In the genomic region with DNA sequence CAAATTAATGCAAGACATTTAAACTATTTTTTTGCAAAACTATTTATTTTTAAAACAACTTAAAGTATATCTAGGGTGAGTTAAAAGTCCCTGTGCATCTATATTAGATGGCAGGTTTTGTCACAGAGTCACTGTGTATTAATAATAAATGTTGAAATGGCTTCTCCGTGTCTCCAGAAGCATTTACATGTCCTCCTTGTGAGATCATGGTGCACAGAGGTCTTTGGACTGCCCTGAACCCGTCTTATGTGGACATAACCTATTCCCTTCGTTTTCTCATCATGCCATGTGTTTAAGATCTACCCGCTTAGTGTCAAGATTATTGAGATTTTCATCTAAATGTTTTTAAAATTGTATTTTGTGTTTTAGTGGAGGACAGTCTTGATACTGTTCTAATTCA, we compare ENCODE assay signal across 18 cellular contexts. TPM values are rescaled to one million over a fixed set of nuclear protein-coding genes. Genes with fewer than 3 reads are reported as not detected.
A peak's percentile ranks its signal among the peaks of the same experiment; 100 is the strongest.
DNase-seq lines count a peak whose midpoint lies in the region; ATAC-seq and TF ChIP-seq lines count a peak whose summit lies in the region.
"Had no signal": no experiment of that assay in that cellular context is flagged by ENCODE, and none has a peak within 500 bp of the region (broad histone marks: within the 10 kb centered on the region; RNA-seq: fewer than 3 reads in every experiment).

No MANE protein-coding gene starts in this region.

- in situ Hi-C loops in Panc1 (cut with HindIII; ENCODE audit: low pct_unique_long_range_greater_than_20kb, low sequenced_read_pairs): no loop called here

- no peaks in the 10 kb centered on the region for H3K27me3 Mint-ChIP-seq in CD8-positive, alpha-beta memory T cell
- H3K27me3 Mint-ChIP-seq: B cell; CD4-positive, alpha-beta T cell had no signal

- H3K4me1 ChIP-seq in BLaER1 (peaks cover 16% of the 10 kb centered on the region), Panc1 (ENCODE audit: control insufficient read depth, insufficient read depth, low read length) (peaks cover 1% of the 10 kb centered on the region; the same call in 1 of the 2 replicates), osteoblast (ENCODE audit: insufficient read depth, low read length) (peaks cover 34% of the 10 kb centered on the region)
- no peaks in the 10 kb centered on the region for H3K4me1 ChIP-seq in CD8-positive, alpha-beta memory T cell (ENCODE audit: insufficient read depth, low read length)

- TF ChIP-seq CTCF in Panc1 (IDR thresholded peaks at IDR 0.05) (no peak), osteoblast (IDR thresholded peaks at IDR 0.05; ENCODE audit: extremely low read depth, low read depth, low read length) (no peak)

- H3K79me2 ChIP-seq in osteoblast (ENCODE audit: insufficient read depth, low read length): peaks cover 73% of the 10 kb centered on the region

- H3K9me3 Mint-ChIP-seq in CD8-positive, alpha-beta memory T cell: peaks cover 0 to 3% (median 0%) of the 10 kb centered on the region in 5 donors
- H3K9me3 Mint-ChIP-seq: CD4-positive, alpha-beta T cell; GM23338 had no signal

- POLR2A ChIA-PET in Panc1 (lab: Charles Lee): no interaction called here
- POLR2A ChIA-PET in CD8-positive, alpha-beta memory T cell (lab: Charles Lee): no interaction called here

- H3K36me3 Mint-ChIP-seq in CD8-positive, alpha-beta memory T cell: peaks cover 0 to 4% (median 0%) of the 10 kb centered on the region in 3 donors

- CTCF ChIA-PET in Panc1 (lab: Charles Lee): no interaction called here
- CTCF ChIA-PET in CD8-positive, alpha-beta memory T cell (lab: Charles Lee): no interaction called here

- H3K27me3 ChIP-seq in BLaER1 (no peaks in the 10 kb centered on the region), Panc1 (ENCODE audit: control insufficient read depth, insufficient read depth, low read length) (no peaks in the 10 kb centered on the region), osteoblast (ENCODE audit: insufficient read depth, low read length) (no peaks in the 10 kb centered on the region)
- H3K27me3 ChIP-seq in CD8-positive, alpha-beta memory T cell (ENCODE audit: insufficient read depth, low read length, poor library complexity, severe bottlenecking): no peaks in the 10 kb centered on the region

- ATAC-seq in Panc1 (no peak), HG02885 (IDR thresholded peaks at IDR 0.05; ENCODE audit: poor library complexity, unreplicated experiment) (no peak), GM21717 (IDR thresholded peaks at IDR 0.05; ENCODE audit: unreplicated experiment) (no peak)
- ATAC-seq: GM23338, K562 had no signal

- DNase-seq in Panc1 (ENCODE audit: low read depth, low spot score): no peak
- DNase-seq in osteoblast (ENCODE audit: insufficient read length, low spot score, missing footprints): no peak
- DNase-seq in KG1 (lab: John Stamatoyannopoulos, UW): no peak
- DNase-seq in CD8-positive, alpha-beta memory T cell: no peak
- DNase-seq: 8988T; CD4-positive, alpha-beta T cell; DMS153; DMS79; GDM1; HCEC 1CT; IMR-90 had no signal

- no TSS peak for BruUV-seq in Panc1 (replicated peaks; lab: Mats Ljungman, UMichigan)

- intact Hi-C loops in Panc1 (cut with micrococcal nuclease; ENCODE audit: unreplicated experiment): no loop called here

- H3K4me3 ChIP-seq in BLaER1 (no peak overlapping the region), Panc1 (ENCODE audit: low read depth in 2 of 2, low read length in 2 of 2) (no peak overlapping the region), osteoblast (ENCODE audit: insufficient read depth, low read length) (no peak overlapping the region)
- H3K4me3 ChIP-seq in CD8-positive, alpha-beta memory T cell (ENCODE audit: low read length): no peak overlapping the region
- H3K4me3 ChIP-seq: GM23338, K562 had no signal

- no peak overlapping the region for H3K9ac ChIP-seq in BLaER1

- peaks cover 42% of the 10 kb centered on the region for H3K9me3 ChIP-seq in BLaER1
- H3K9me3 ChIP-seq in Panc1 (ENCODE audit: control insufficient read depth, insufficient read depth, low read depth, low read length): no peaks in the 10 kb centered on the region
- H3K9me3 ChIP-seq in osteoblast (ENCODE audit: low read depth, low read length): no peaks in the 10 kb centered on the region
- no peaks in the 10 kb centered on the region for H3K9me3 ChIP-seq in CD8-positive, alpha-beta memory T cell (ENCODE audit: low read length)

- H3K4me3 Mint-ChIP-seq in CD8-positive, alpha-beta memory T cell: no peak overlapping the region
- H3K4me3 Mint-ChIP-seq: B cell; CD4-positive, alpha-beta T cell; GM23338 had no signal

- H3K36me3 ChIP-seq in BLaER1 (peaks cover 47% of the 10 kb centered on the region), Panc1 (ENCODE audit: control insufficient read depth, insufficient read depth, low read length) (peaks cover 12% of the 10 kb centered on the region), osteoblast (ENCODE audit: insufficient read depth, low read length) (peaks cover 22% of the 10 kb centered on the region)
- H3K36me3 ChIP-seq in CD8-positive, alpha-beta memory T cell (ENCODE audit: insufficient read depth, low read length): no peaks in the 10 kb centered on the region

- H2AFZ ChIP-seq in osteoblast (ENCODE audit: low read length): no peak overlapping the region
- H2AFZ ChIP-seq: GM23338 had no signal

- H3K4me1 Mint-ChIP-seq in CD8-positive, alpha-beta memory T cell: peaks cover 0 to 5% (median 1%) of the 10 kb centered on the region in 3 donors

- H3K4me2 ChIP-seq in BLaER1 (peak overlapping the region; percentile 60; the same call in 1 of the 2 replicates), osteoblast (ENCODE audit: insufficient read depth, low read length) (no peak overlapping the region)
- H3K4me2 ChIP-seq: GM23338 had no signal

- H3K27ac Mint-ChIP-seq in CD8-positive, alpha-beta memory T cell: no peak overlapping the region
- H3K27ac Mint-ChIP-seq: B cell; CD4-positive, alpha-beta T cell; GM23338 had no signal

- peaks cover 41% of the 10 kb centered on the region for H4K20me1 ChIP-seq in BLaER1
- no peaks in the 10 kb centered on the region for H4K20me1 ChIP-seq in osteoblast (ENCODE audit: insufficient read depth, low read length)

- no peak overlapping the region for H3K27ac ChIP-seq in BLaER1
- H3K27ac ChIP-seq in Panc1 (ENCODE audit: low read length): peak overlapping the region; percentile 29; the same call in 1 of the 2 replicates
- H3K27ac ChIP-seq in osteoblast (ENCODE audit: low read depth, low read length): peak overlapping the region; percentile 67
- no peak overlapping the region for H3K27ac ChIP-seq in CD8-positive, alpha-beta memory T cell (ENCODE audit: low read depth, low read length)
- H3K27ac ChIP-seq: C4-2B had no signal

RNA-seq across cellular contexts. Expression of gene SOCS6, which starts 39.3 kb away (rescaled TPM):
- 43.0 TPM for total RNA-seq in Panc1 (2021; ENCODE audit: unreplicated experiment)
- 22.7 TPM for polyA plus RNA-seq in Panc1 (2012; ENCODE audit: insufficient read length)
- 33.6 and 38.7 TPM in 2 replicates for total RNA-seq in osteoblast
- total RNA-seq in CD8-positive, alpha-beta memory T cell: 1 to 10 TPM; 1.0 to 1.2 TPM
- polyA plus RNA-seq in CD8-positive, alpha-beta memory T cell: 0.25 TPM

Comparison
In these comparisons a context has a peak if more than half of its experiments do, and no peak if none do; other contexts are left out.
1. H3K27ac ChIP-seq: peak in Panc1 (single experiment) and osteoblast (single experiment); none in BLaER1 (single experiment) and CD8-positive, alpha-beta memory T cell (single experiment).
2. RNA of gene SOCS6, which starts 39.3 kb away (total RNA-seq): 43.0 TPM in Panc1 (single experiment) and 33.6 to 38.7 TPM in osteoblast; 1.0 to 1.2 TPM in CD8-positive, alpha-beta memory T cell; every median in the first group is over 10 times any median in the second.